14 cellular contexts compared by ENCODE assay signal in the genomic region with DNA sequence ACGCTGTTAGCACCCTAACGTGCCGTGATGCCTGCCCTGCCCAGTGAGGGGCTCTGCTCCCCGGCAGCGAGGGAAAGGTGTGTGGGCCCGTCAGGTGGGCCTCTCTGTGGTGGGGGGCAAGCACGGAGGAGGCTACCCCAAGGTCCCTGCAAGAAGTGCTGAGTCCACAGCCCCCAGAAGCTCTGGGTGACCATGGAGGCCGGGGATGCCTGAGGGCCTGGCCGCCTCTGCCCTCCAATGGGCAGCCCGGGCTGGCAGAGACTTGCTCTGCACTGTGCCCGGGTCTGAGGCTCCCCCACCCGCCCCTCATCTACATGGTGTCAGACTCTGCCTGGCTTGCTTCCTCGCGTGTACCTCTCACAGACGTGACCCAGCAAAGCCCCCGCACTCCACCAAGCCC. TPM values are rescaled to one million over a fixed set of nuclear protein-coding genes. Genes with fewer than 3 reads are reported as not detected.
DNase-seq lines count a peak whose midpoint lies in the region; TF ChIP-seq lines count a peak whose summit lies in the region.
"Had no signal": no experiment of that assay in that cellular context is flagged by ENCODE, and none has a peak within 500 bp of the region (broad histone marks: within the 10 kb centered on the region; RNA-seq: fewer than 3 reads in every experiment).

No MANE protein-coding gene starts in this region.

- TF ChIP-seq CTCF in endodermal cell (conservative IDR thresholded peaks at IDR 0.05) (no peak), osteoblast (IDR thresholded peaks at IDR 0.05; ENCODE audit: extremely low read depth, low read depth, low read length) (no peak)

- H3K79me2 ChIP-seq in osteoblast (ENCODE audit: insufficient read depth, low read length), result peaks cover 58% of the 10 kb centered on the region

- H3K4me3 ChIP-seq in NT2/D1 (ENCODE audit: insufficient read length, low read depth), result no peak overlapping the region
- no peak overlapping the region for H3K4me3 ChIP-seq in endodermal cell (ENCODE audit: low read length)
- H3K4me3 ChIP-seq in osteoblast (ENCODE audit: insufficient read depth, low read length), result no peak overlapping the region
- H3K4me3 ChIP-seq: A549 had no signal

- H3K36me3 ChIP-seq in NT2/D1 (ENCODE audit: insufficient read depth, insufficient read length, low read length) (peaks cover 69% of the 10 kb centered on the region), endodermal cell (ENCODE audit: control insufficient read depth, insufficient read depth, low read length) (peaks cover 8% of the 10 kb centered on the region), osteoblast (ENCODE audit: insufficient read depth, low read length) (peaks cover 17% of the 10 kb centered on the region)

- H3K4me1 Mint-ChIP-seq in activated naive CD4-positive, alpha-beta T cell treated with anti-CD3 and anti-CD28 coated beads, Interleukin-2, amount 10 ng/mL, durations not matched to agents 7 days and 5 days, result peaks cover 36% of the 10 kb centered on the region
- H3K4me1 Mint-ChIP-seq in endodermal cell, result no peaks in the 10 kb centered on the region

- no peaks in the 10 kb centered on the region for H3K27me3 Mint-ChIP-seq in activated naive CD4-positive, alpha-beta T cell treated with anti-CD3 and anti-CD28 coated beads, Interleukin-2, amount 10 ng/mL, durations not matched to agents 7 days and 5 days
- H3K27me3 Mint-ChIP-seq in endodermal cell (ENCODE audit: insufficient read depth), result no peaks in the 10 kb centered on the region
- H3K27me3 Mint-ChIP-seq: CD4-positive, alpha-beta T cell had no signal

- no peaks in the 10 kb centered on the region for H3K9me3 Mint-ChIP-seq in activated naive CD4-positive, alpha-beta T cell treated with anti-CD3 and anti-CD28 coated beads, Interleukin-2, amount 10 ng/mL, durations not matched to agents 7 days and 5 days
- no peaks in the 10 kb centered on the region for H3K9me3 Mint-ChIP-seq in endodermal cell
- H3K9me3 Mint-ChIP-seq: CD4-positive, alpha-beta T cell; H9 had no signal

- no peak overlapping the region for H3K4me3 Mint-ChIP-seq in activated naive CD4-positive, alpha-beta T cell treated with anti-CD3 and anti-CD28 coated beads, Interleukin-2, amount 10 ng/mL, durations not matched to agents 7 days and 5 days
- no peak overlapping the region for H3K4me3 Mint-ChIP-seq in endodermal cell
- H3K4me3 Mint-ChIP-seq: CD4-positive, alpha-beta T cell; H9 had no signal

- DNase-seq in activated naive CD4-positive, alpha-beta T cell treated with anti-CD3 and anti-CD28 coated beads, Interleukin-2, amount 10 ng/mL, durations not matched to agents 7 days and 5 days, result no peak
- DNase-seq in activated naive CD4-positive, alpha-beta T cell treated with anti-CD3 and anti-CD28 coated beads, Interleukin-2, amount 50 U/mL, for 16 hours, result no peak
- DNase-seq in NT2/D1 (ENCODE audit: low read depth, low spot score) (no peak), endodermal cell (no peak), osteoblast (ENCODE audit: insufficient read length, low spot score, missing footprints) (peak; percentile 87), NCI-H2107 (lab: John Stamatoyannopoulos, UW) (no peak)
- DNase-seq in stimulated activated CD4-positive, alpha-beta T cell treated with anti-CD3 and anti-CD28 coated beads, Interleukin-4, amount 100 ng/mL, for 4 hours, result no peak
- DNase-seq: AML-193; Caco-2; CD4-positive, alpha-beta T cell; H9 had no signal

- H3K36me3 Mint-ChIP-seq in activated naive CD4-positive, alpha-beta T cell treated with anti-CD3 and anti-CD28 coated beads, Interleukin-2, amount 10 ng/mL, durations not matched to agents 7 days and 5 days, result peaks cover 39% of the 10 kb centered on the region
- H3K36me3 Mint-ChIP-seq in endodermal cell (ENCODE audit: low read depth), result peaks cover 30% of the 10 kb centered on the region

- WGBS in endodermal cell (ENCODE audit: insufficient coverage in 1 of 2, insufficient read length in 1 of 2), 2 experiments, result 94 to 97% methylated on average over 14 to 16 of the region's 16 CpGs

- H3K27me3 ChIP-seq in NT2/D1 (ENCODE audit: insufficient read depth, insufficient read length), result no peaks in the 10 kb centered on the region
- no peaks in the 10 kb centered on the region for H3K27me3 ChIP-seq in endodermal cell (ENCODE audit: control insufficient read depth, insufficient read depth, low read length, poor library complexity, severe bottlenecking)
- no peaks in the 10 kb centered on the region for H3K27me3 ChIP-seq in osteoblast (ENCODE audit: insufficient read depth, low read length)

- CTCF ChIA-PET in activated naive CD4-positive, alpha-beta T cell treated with anti-CD3 and anti-CD28 coated beads, Interleukin-2, amount 10 ng/mL, durations not matched to agents 7 days and 5 days (lab: Charles Lee), result no interaction called here

- no peak overlapping the region for H2AFZ ChIP-seq in osteoblast (ENCODE audit: low read length)

- H3K27ac Mint-ChIP-seq in activated naive CD4-positive, alpha-beta T cell treated with anti-CD3 and anti-CD28 coated beads, Interleukin-2, amount 10 ng/mL, durations not matched to agents 7 days and 5 days, result peak overlapping the region; percentile 33
- peak overlapping the region; percentile 48 for H3K27ac Mint-ChIP-seq in endodermal cell
- H3K27ac Mint-ChIP-seq: CD4-positive, alpha-beta T cell had no signal

- H3K4me2 ChIP-seq in osteoblast (ENCODE audit: insufficient read depth, low read length), result no peak overlapping the region
- H3K4me2 ChIP-seq: A549 had no signal

- H3K9me3 ChIP-seq in NT2/D1 (ENCODE audit: insufficient read depth, low read length), result no peaks in the 10 kb centered on the region
- H3K9me3 ChIP-seq in endodermal cell (ENCODE audit: control insufficient read depth, low read length), result no peaks in the 10 kb centered on the region
- no peaks in the 10 kb centered on the region for H3K9me3 ChIP-seq in osteoblast (ENCODE audit: low read depth, low read length)
- H3K9me3 ChIP-seq: A549, Caco-2 had no signal

- H3K4me1 ChIP-seq in NT2/D1 (ENCODE audit: insufficient read depth, insufficient read length) (peaks cover 16% of the 10 kb centered on the region), endodermal cell (ENCODE audit: control insufficient read depth, insufficient read depth, low read length) (no peaks in the 10 kb centered on the region), osteoblast (ENCODE audit: insufficient read depth, low read length) (peaks cover 12% of the 10 kb centered on the region)
- H3K4me1 ChIP-seq: A549, Caco-2 had no signal

- H3K27ac ChIP-seq in endodermal cell (ENCODE audit: low read depth, low read length), result no peak overlapping the region
- H3K27ac ChIP-seq in osteoblast (ENCODE audit: low read depth, low read length), result no peak overlapping the region
- H3K27ac ChIP-seq: 22Rv1, A549, C4-2B had no signal

- no peaks in the 10 kb centered on the region for H4K20me1 ChIP-seq in osteoblast (ENCODE audit: insufficient read depth, low read length)

- peak overlapping the region; percentile 32 for H3K9ac ChIP-seq in NT2/D1 (ENCODE audit: insufficient read length, low read depth)
- H3K9ac ChIP-seq in endodermal cell (ENCODE audit: extremely low read depth, low read length, poor library complexity, severe bottlenecking), result no peak overlapping the region

RNA-seq across cellular contexts. Expression of a gene that starts 12.2 kb away (rescaled TPM):
- 10 to 100 TPM; 60.2 to 90.3 TPM for total RNA-seq in endodermal cell
- polyA plus RNA-seq in endodermal cell (2013, experiment 1 of 2), result 30.6 TPM
- 33.5 TPM for polyA plus RNA-seq in endodermal cell (2013, experiment 2 of 2)
- total RNA-seq in osteoblast, result 85.5 and 92.6 TPM in 2 replicates

RNA-seq across cellular contexts. Expression of a gene that starts 43.8 kb away (rescaled TPM):
- total RNA-seq in endodermal cell (10 to 100 TPM; 42.7 to 48.7 TPM), osteoblast (19.9 and 28.0 TPM in 2 replicates)
- polyA plus RNA-seq in endodermal cell (2013, experiment 1 of 2), result 60.9 TPM
- polyA plus RNA-seq in endodermal cell (2013, experiment 2 of 2), result 52.0 TPM

RNA-seq across cellular contexts. Expression of a gene that starts 44.0 kb away (rescaled TPM):
- total RNA-seq in endodermal cell, result 10 to 100 TPM; 30.0 to 45.0 TPM
- polyA plus RNA-seq in endodermal cell (2013, experiment 1 of 2), result 24.6 TPM
- polyA plus RNA-seq in endodermal cell (2013, experiment 2 of 2), result 21.1 TPM
- 16.6 and 18.0 TPM in 2 replicates for total RNA-seq in osteoblast
